Comparison of ENCODE assay signal across 34 cellular contexts in genomic region chr7:98324782-98325181, GRCh38.
"Had no signal": no experiment of that assay in that cellular context is flagged by ENCODE, and none has a peak within 500 bp of the region (broad histone marks: within the 10 kb centered on the region; RNA-seq: fewer than 3 reads in every experiment).

No MANE protein-coding gene starts in this region.

- H3K27me3 ChIP-seq: ascending aorta, cardiac muscle cell had no signal

- H3K4me3 Mint-ChIP-seq: activated CD4-positive, alpha-beta memory T cell treated with anti-CD3 and anti-CD28 coated beads, Interleukin-2, amount 10 ng/mL, durations not matched to agents 7 days and 5 days; activated CD4-positive, alpha-beta T cell treated with anti-CD3 and anti-CD28 coated beads for 36 hours; activated CD4-positive, alpha-beta T cell treated with anti-CD3 and anti-CD28 coated beads, Interleukin-2, amount 10 ng/mL, durations not matched to agents 7 days and 5 days; activated CD8-positive, alpha-beta memory T cell treated with anti-CD3 and anti-CD28 coated beads, Interleukin-2, amount 10 ng/mL, durations not matched to agents 7 days and 5 days; activated CD8-positive, alpha-beta T cell treated with anti-CD3 and anti-CD28 coated beads, Interleukin-2, amount 10 ng/mL, durations not matched to agents 7 days and 5 days; activated naive CD4-positive, alpha-beta T cell treated with anti-CD3 and anti-CD28 coated beads, Interleukin-2, amount 10 ng/mL, durations not matched to agents 7 days and 5 days; activated naive CD4-positive, alpha-beta T cell treated with anti-CD3 and anti-CD28 coated beads, Interleukin-2, amount 50 U/mL, for 24 hours; activated naive CD8-positive, alpha-beta T cell; activated naive CD8-positive, alpha-beta T cell treated with anti-CD3 and anti-CD28 coated beads, Interleukin-2, amount 10 ng/mL, durations not matched to agents 7 days and 5 days; activated naive CD8-positive, alpha-beta T cell treated with anti-CD3 and anti-CD28 coated beads, Interleukin-2, amount 50 U/mL, for 24 hours; activated T-cell treated with anti-CD3 and anti-CD28 coated beads, Interleukin-2, amount 50 U/mL, for 24 hours; brain; central memory CD8-positive, alpha-beta T cell; T-helper 1 cell treated with Interleukin-12 subunit alpha and Interleukin-12 subunit beta and Interleukin-4 antibody, amounts not matched to agents 30 μg/mL and 1 μg/mL, for 36 hours; T-helper 2 cell treated with Interferon-gamma antibody and Interleukin-4, amounts not matched to agents 5 μg/mL and 100 μg/mL, for 36 hours had no signal

- ATAC-seq: activated CD4-positive, CD25-positive, alpha-beta regulatory T cell treated with anti-CD3 and anti-CD28 coated beads, Interleukin-2, amount 50 U/mL, for 24 hours; activated CD8-positive, alpha-beta memory T cell treated with anti-CD3 and anti-CD28 coated beads, Interleukin-2, amount 10 ng/mL, durations not matched to agents 7 days and 5 days; activated CD8-positive, alpha-beta T cell treated with anti-CD3 and anti-CD28 coated beads, Interleukin-2, amount 10 ng/mL, durations not matched to agents 7 days and 5 days; activated naive CD8-positive, alpha-beta T cell treated with anti-CD3 and anti-CD28 coated beads, Interleukin-2, amount 50 U/mL, for 24 hours had no signal

- DNase-seq: activated CD4-positive, alpha-beta memory T cell treated with anti-CD3 and anti-CD28 coated beads, Interleukin-2, amount 10 ng/mL, durations not matched to agents 7 days and 5 days; activated CD4-positive, alpha-beta T cell treated with anti-CD3 and anti-CD28 coated beads for 1 hour; activated CD4-positive, alpha-beta T cell treated with anti-CD3 and anti-CD28 coated beads for 36 hours; activated CD4-positive, alpha-beta T cell treated with anti-CD3 and anti-CD28 coated beads for 48 hours; activated CD4-positive, alpha-beta T cell treated with anti-CD3 and anti-CD28 coated beads, Interleukin-2, amount 10 ng/mL, durations not matched to agents 7 days and 5 days; activated CD4-positive, alpha-beta T cell treated with anti-CD3 and anti-CD28 coated beads, Interleukin-2, amount 50 U/mL, for 48 hours; activated CD4-positive, CD25-positive, alpha-beta regulatory T cell; activated CD8-positive, alpha-beta memory T cell treated with anti-CD3 and anti-CD28 coated beads for 24 hours; activated CD8-positive, alpha-beta memory T cell treated with anti-CD3 and anti-CD28 coated beads, Interleukin-2, amount 10 ng/mL, durations not matched to agents 7 days and 5 days; activated CD8-positive, alpha-beta memory T cell treated with anti-CD3 and anti-CD28 coated beads, Interleukin-2, amount 50 U/mL, for 48 hours; activated CD8-positive, alpha-beta T cell treated with anti-CD3 and anti-CD28 coated beads, Interleukin-2, amount 10 ng/mL, durations not matched to agents 7 days and 5 days; activated effector memory CD4-positive, alpha-beta T cell treated with Interleukin-2 at 50 U/mL for 16 hours; activated gamma-delta T cell; activated naive CD4-positive, alpha-beta T cell treated with anti-CD3 and anti-CD28 coated beads, Interleukin-2, amount 10 ng/mL, durations not matched to agents 7 days and 5 days; activated naive CD4-positive, alpha-beta T cell treated with Interleukin-2 at 50 U/mL for 16 hours; activated naive CD8-positive, alpha-beta T cell treated with anti-CD3 and anti-CD28 coated beads, Interleukin-2, amount 10 ng/mL, durations not matched to agents 7 days and 5 days; activated naive CD8-positive, alpha-beta T cell treated with anti-CD3 and anti-CD28 coated beads, Interleukin-2, amount 50 U/mL, for 24 hours; activated T-cell treated with anti-CD3 and anti-CD28 coated beads, Interleukin-2, amount 50 U/mL, for 24 hours; activated T-cell treated with anti-CD3 and anti-CD28 coated beads, Interleukin-2, amount 50 U/mL, for 48 hours; cerebellar nuclear complex; T-helper 1 cell; T-helper 2 cell; T-helper 9 cell had no signal

- H3K4me1 Mint-ChIP-seq: activated CD4-positive, alpha-beta memory T cell treated with anti-CD3 and anti-CD28 coated beads, Interleukin-2, amount 10 ng/mL, durations not matched to agents 7 days and 5 days; activated CD4-positive, alpha-beta T cell treated with anti-CD3 and anti-CD28 coated beads for 36 hours; activated CD4-positive, alpha-beta T cell treated with anti-CD3 and anti-CD28 coated beads, Interleukin-2, amount 10 ng/mL, durations not matched to agents 7 days and 5 days; activated CD8-positive, alpha-beta memory T cell treated with anti-CD3 and anti-CD28 coated beads, Interleukin-2, amount 10 ng/mL, durations not matched to agents 7 days and 5 days; activated naive CD4-positive, alpha-beta T cell treated with anti-CD3 and anti-CD28 coated beads, Interleukin-2, amount 10 ng/mL, durations not matched to agents 7 days and 5 days; activated naive CD4-positive, alpha-beta T cell treated with anti-CD3 and anti-CD28 coated beads, Interleukin-2, amount 50 U/mL, for 24 hours; activated naive CD8-positive, alpha-beta T cell treated with anti-CD3 and anti-CD28 coated beads, Interleukin-2, amount 10 ng/mL, durations not matched to agents 7 days and 5 days; activated naive CD8-positive, alpha-beta T cell treated with anti-CD3 and anti-CD28 coated beads, Interleukin-2, amount 50 U/mL, for 24 hours; central memory CD8-positive, alpha-beta T cell had no signal

- H3K9me3 Mint-ChIP-seq: activated CD4-positive, alpha-beta memory T cell treated with anti-CD3 and anti-CD28 coated beads, Interleukin-2, amount 10 ng/mL, durations not matched to agents 7 days and 5 days; activated CD4-positive, alpha-beta T cell treated with anti-CD3 and anti-CD28 coated beads, Interleukin-2, amount 10 ng/mL, durations not matched to agents 7 days and 5 days; activated naive CD4-positive, alpha-beta T cell treated with anti-CD3 and anti-CD28 coated beads, Interleukin-2, amount 10 ng/mL, durations not matched to agents 7 days and 5 days; activated naive CD4-positive, alpha-beta T cell treated with anti-CD3 and anti-CD28 coated beads, Interleukin-2, amount 50 U/mL, for 24 hours; activated naive CD8-positive, alpha-beta T cell treated with anti-CD3 and anti-CD28 coated beads, Interleukin-2, amount 10 ng/mL, durations not matched to agents 7 days and 5 days; activated naive CD8-positive, alpha-beta T cell treated with anti-CD3 and anti-CD28 coated beads, Interleukin-2, amount 50 U/mL, for 24 hours; activated T-helper 2 cell treated with anti-CD3 and anti-CD28 coated beads, Interferon-gamma antibody, Interleukin-2, Interleukin-4, amounts not matched to agents 10 μg/mL and 5 μg/mL and 100 μg/mL, durations not matched to agents 14 hours and 24 hours and 36 hours; central memory CD8-positive, alpha-beta T cell; T-helper 2 cell treated with Interferon-gamma antibody and Interleukin-4, amounts not matched to agents 5 μg/mL and 100 μg/mL, for 36 hours had no signal

- H3K36me3 ChIP-seq: cardiac muscle cell had no signal

- H3K36me3 Mint-ChIP-seq: activated CD8-positive, alpha-beta memory T cell treated with anti-CD3 and anti-CD28 coated beads, Interleukin-2, amount 10 ng/mL, durations not matched to agents 7 days and 5 days; activated naive CD4-positive, alpha-beta T cell treated with anti-CD3 and anti-CD28 coated beads, Interleukin-2, amount 10 ng/mL, durations not matched to agents 7 days and 5 days; activated naive CD4-positive, alpha-beta T cell treated with anti-CD3 and anti-CD28 coated beads, Interleukin-2, amount 50 U/mL, for 24 hours; activated naive CD8-positive, alpha-beta T cell; activated naive CD8-positive, alpha-beta T cell treated with anti-CD3 and anti-CD28 coated beads, Interleukin-2, amount 10 ng/mL, durations not matched to agents 7 days and 5 days; brain had no signal

- H3K27ac Mint-ChIP-seq: activated CD4-positive, alpha-beta memory T cell treated with anti-CD3 and anti-CD28 coated beads, Interleukin-2, amount 10 ng/mL, durations not matched to agents 7 days and 5 days; activated CD4-positive, alpha-beta T cell treated with anti-CD3 and anti-CD28 coated beads for 36 hours; activated CD4-positive, alpha-beta T cell treated with anti-CD3 and anti-CD28 coated beads, Interleukin-2, amount 10 ng/mL, durations not matched to agents 7 days and 5 days; activated CD8-positive, alpha-beta memory T cell treated with anti-CD3 and anti-CD28 coated beads, Interleukin-2, amount 10 ng/mL, durations not matched to agents 7 days and 5 days; activated CD8-positive, alpha-beta T cell treated with anti-CD3 and anti-CD28 coated beads, Interleukin-2, amount 10 ng/mL, durations not matched to agents 7 days and 5 days; activated naive CD4-positive, alpha-beta T cell treated with anti-CD3 and anti-CD28 coated beads, Interleukin-2, amount 10 ng/mL, durations not matched to agents 7 days and 5 days; activated naive CD4-positive, alpha-beta T cell treated with anti-CD3 and anti-CD28 coated beads, Interleukin-2, amount 50 U/mL, for 24 hours; activated naive CD8-positive, alpha-beta T cell; activated naive CD8-positive, alpha-beta T cell treated with anti-CD3 and anti-CD28 coated beads, Interleukin-2, amount 10 ng/mL, durations not matched to agents 7 days and 5 days; activated naive CD8-positive, alpha-beta T cell treated with anti-CD3 and anti-CD28 coated beads, Interleukin-2, amount 50 U/mL, for 24 hours; activated T-cell treated with anti-CD3 and anti-CD28 coated beads, Interleukin-2, amount 50 U/mL, for 24 hours; activated T-helper 2 cell treated with anti-CD3 and anti-CD28 coated beads, Interferon-gamma antibody, Interleukin-2, Interleukin-4, amounts not matched to agents 10 μg/mL and 5 μg/mL and 100 μg/mL, durations not matched to agents 14 hours and 24 hours and 36 hours; brain; T-helper 1 cell treated with Interleukin-12 subunit alpha and Interleukin-12 subunit beta and Interleukin-4 antibody, amounts not matched to agents 30 μg/mL and 1 μg/mL, for 36 hours; T-helper 2 cell treated with Interferon-gamma antibody and Interleukin-4, amounts not matched to agents 5 μg/mL and 100 μg/mL, for 36 hours had no signal

- H3K4me1 ChIP-seq: ascending aorta had no signal

- H3K27ac ChIP-seq: ascending aorta, cardiac muscle cell, VCaP had no signal

- H3K4me3 ChIP-seq: ascending aorta, cardiac muscle cell had no signal
